Comparison of ENCODE assay signal across 8 cellular contexts in the genomic region with DNA sequence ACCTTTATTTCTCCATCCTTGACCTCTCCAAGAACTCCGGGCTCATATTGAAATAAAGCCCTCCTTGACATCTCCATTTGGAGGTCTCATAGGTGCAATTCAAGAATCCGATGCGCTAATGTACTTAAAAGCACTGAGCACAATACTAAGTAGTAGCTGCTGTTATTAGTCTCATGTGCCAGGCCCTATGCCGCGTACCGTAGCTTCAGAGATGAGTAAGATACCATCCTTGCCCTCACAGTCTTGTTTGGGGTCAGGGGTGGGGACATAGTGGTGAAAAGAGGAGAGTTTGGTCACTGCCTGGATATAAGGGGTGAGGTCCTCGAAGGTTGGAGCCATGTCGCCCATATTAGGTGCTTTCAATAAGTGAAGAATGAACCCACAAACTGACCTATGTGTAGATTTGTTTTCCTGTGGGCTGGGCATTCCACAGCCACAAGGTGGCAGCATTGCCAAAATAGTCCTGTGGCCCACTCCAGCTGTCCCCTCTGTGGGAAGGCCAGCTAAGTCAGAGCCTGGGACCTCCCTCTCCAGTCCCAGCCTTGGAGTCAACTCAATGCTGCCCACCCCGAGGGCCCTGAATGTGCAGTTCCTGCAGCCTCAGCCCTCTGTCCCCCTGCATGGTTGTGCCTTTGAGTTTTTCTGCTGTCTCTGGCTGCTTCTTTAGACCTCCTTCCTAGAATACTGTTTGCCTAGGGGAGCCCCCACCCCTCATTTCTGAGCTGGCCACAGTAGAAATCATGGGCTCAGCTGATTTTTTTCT. TPM values are rescaled to one million over a fixed set of nuclear protein-coding genes. Genes with fewer than 3 reads are reported as not detected.
DNase-seq lines count a peak whose midpoint lies in the region; ATAC-seq and TF ChIP-seq lines count a peak whose summit lies in the region.

No MANE protein-coding gene starts in this region.

- no peaks in the 10 kb centered on the region for H3K9me3 ChIP-seq in sigmoid colon

- intact Hi-C loops in sigmoid colon (cut with DNase I): loop anchor here (2.0 to 5.0 kb wide), 3 partner anchors 48 to 170 kb away; no protein-coding TSS in a partner anchor

- H3K27ac ChIP-seq in GM23338 (ENCODE audit: low read depth) (no peak overlapping the region), sigmoid colon (peak overlapping the region in 2 of 4 donors; percentile 10 to 15)

- peak; percentile 85 to 95 for TF ChIP-seq CTCF in GM23338 (conservative IDR thresholded peaks at IDR 0.05; ENCODE audit: low read depth in 2 of 2)
- peak; percentile 91 for TF ChIP-seq CTCF in astrocyte of the spinal cord (IDR thresholded peaks at IDR 0.05; ENCODE audit: low read depth, low read length)
- peak; percentile 53 to 87 (median 76) for TF ChIP-seq CTCF in sigmoid colon (IDR thresholded peaks at IDR 0.05)

- H3K4me1 Mint-ChIP-seq in GM23338: peaks cover 2% of the 10 kb centered on the region; the same call in 1 of the 3 replicates

- no peaks in the 10 kb centered on the region for H3K79me2 ChIP-seq in GM23338 (replicated peaks; ENCODE audit: insufficient read depth)

- 48 to 66% methylated on average over 9 of the region's 9 CpGs for WGBS in sigmoid colon, 2 donors

- no peak overlapping the region for H3K4me3 Mint-ChIP-seq in GM23338

- H3K4me2 ChIP-seq in GM23338: no peak overlapping the region

- TF ChIP-seq EP300 in sigmoid colon (IDR thresholded peaks at IDR 0.05): no peak

- no peak for TF ChIP-seq POLR2A in sigmoid colon (IDR thresholded peaks at IDR 0.05)

- no peak overlapping the region for H3K27ac Mint-ChIP-seq in GM23338

- ATAC-seq in GM23338 (peak; percentile 98), GM18519 (IDR thresholded peaks at IDR 0.05; ENCODE audit: low FRiP score, unreplicated experiment) (no peak)

- H3K4me1 ChIP-seq in GM23338 (ENCODE audit: insufficient read depth) (no peaks in the 10 kb centered on the region), sigmoid colon (peaks cover 0 to 10% (median 9%) of the 10 kb centered on the region in 4 donors)

- no peaks in the 10 kb centered on the region for H3F3A ChIP-seq in GM23338 (replicated peaks; ENCODE audit: low read depth)

- no peaks in the 10 kb centered on the region for H3K9me2 ChIP-seq in GM23338 (ENCODE audit: insufficient read depth)

- H2AFZ ChIP-seq in GM23338: no peak overlapping the region

- peaks cover 24% of the 10 kb centered on the region for H3K36me3 Mint-ChIP-seq in GM23338 (ENCODE audit: low read depth)

- H3K27me3 ChIP-seq in GM23338 (ENCODE audit: insufficient read depth): no peaks in the 10 kb centered on the region
- no peaks in the 10 kb centered on the region for H3K27me3 ChIP-seq in sigmoid colon

- H3K4me3 ChIP-seq in GM23338: no peak overlapping the region
- H3K4me3 ChIP-seq in astrocyte of the spinal cord (ENCODE audit: low read depth, low read length): no peak overlapping the region
- H3K4me3 ChIP-seq in sigmoid colon: no peak overlapping the region

- H3K36me3 ChIP-seq in GM23338 (ENCODE audit: insufficient read depth) (no peaks in the 10 kb centered on the region), sigmoid colon (peaks cover 0 to 6% (median 0%) of the 10 kb centered on the region in 4 donors)

- in situ Hi-C loops in astrocyte of the spinal cord (cut with HindIII; ENCODE audit: low sequenced_read_pairs): no loop called here

- DNase-seq in DMS53 treated with DMSO at 0.1 percent for 48 hours (lab: John Stamatoyannopoulos, UW; ENCODE audit: unreplicated experiment) (peak; percentile 36), GM23338 (ENCODE audit: low spot score) (peak; percentile 83), MV-4-11 (lab: John Stamatoyannopoulos, UW) (peak; percentile 73), T-helper 9 cell (peak; percentile 26), astrocyte of the spinal cord (ENCODE audit: low read depth, low spot score) (peak; percentile 77), hippocampal formation (lab: John Stamatoyannopoulos, UW) (peak; percentile 48 to 77), sigmoid colon (peak; percentile 86)

- H3K9me3 Mint-ChIP-seq in GM23338: no peaks in the 10 kb centered on the region

- H3K27me3 Mint-ChIP-seq in GM23338 (ENCODE audit: insufficient read depth, low read depth, poor library complexity): no peaks in the 10 kb centered on the region

- H4K20me1 ChIP-seq in GM23338 (replicated peaks; ENCODE audit: insufficient read depth): no peaks in the 10 kb centered on the region

TF ChIP-seq in GM23338, 12 proteins besides CTCF, POLR2A, EP300 and RAD21:
- no peak for TF ChIP-seq STAT1 (IDR thresholded peaks at IDR 0.05; ENCODE audit: unreplicated experiment)
- TF ChIP-seq NANOG (IDR thresholded peaks at IDR 0.05; ENCODE audit: borderline replicate concordance): no peak
- no peak for TF ChIP-seq JUNB (IDR thresholded peaks at IDR 0.05; ENCODE audit: unreplicated experiment)

RNA-seq across cellular contexts. Expression of gene DCPS, which starts 6.5 kb away (rescaled TPM):
- total RNA-seq in GM23338 (2014; rRNA removed; shearing (Covaris generic)): 26.8 and 28.5 TPM in 2 replicates
- polyA plus RNA-seq in GM23338 (2016; fragmentation: Nextera tagmentation; extraction: Ambion mirVana): 41.1 and 46.4 TPM in 2 replicates
- 1 to 10 TPM; 7.6 to 10.0 (median 9.3) TPM for total RNA-seq in sigmoid colon
- 10 to 100 TPM in 2 of 3 donors, 1 to 10 TPM in 1; 9.0 to 30.0 (median 15.0) TPM for polyA plus RNA-seq in sigmoid colon

RNA-seq across cellular contexts. Expression of gene TIRAP, which starts 27.5 kb away (rescaled TPM):
- 2.6 and 3.4 TPM in 2 replicates for total RNA-seq in GM23338 (2014; rRNA removed; shearing (Covaris generic))
- polyA plus RNA-seq in GM23338 (2016; fragmentation: Nextera tagmentation; extraction: Ambion mirVana) (0.89 and 1.1 TPM in 2 replicates), sigmoid colon (10 to 100 TPM in 2 of 3 donors, 1 to 10 TPM in 1; 4.2 to 11.4 (median 10.9) TPM)
- total RNA-seq in sigmoid colon: 10 to 100 TPM in 1 of 4 donors, 1 to 10 TPM in 3; 6.9 to 11.5 (median 8.1) TPM

RNA-seq across cellular contexts. Expression of gene FOXRED1, which starts 41.5 kb away (rescaled TPM):
- total RNA-seq in GM23338 (2014; rRNA removed; shearing (Covaris generic)): 41.0 and 59.2 TPM in 2 replicates
- polyA plus RNA-seq in GM23338 (2016; fragmentation: Nextera tagmentation; extraction: Ambion mirVana) (25.2 and 27.0 TPM in 2 replicates), sigmoid colon (10 to 100 TPM; 10.8 to 36.5 (median 24.7) TPM)
- total RNA-seq in sigmoid colon: 10 to 100 TPM; 14.5 to 46.0 (median 15.3) TPM

RNA-seq across cellular contexts. Expression of gene SRPRA, which starts 41.7 kb away (rescaled TPM):
- 49.3 and 53.2 TPM in 2 replicates for total RNA-seq in GM23338 (2014; rRNA removed; shearing (Covaris generic))
- 27.1 and 28.0 TPM in 2 replicates for polyA plus RNA-seq in GM23338 (2016; fragmentation: Nextera tagmentation; extraction: Ambion mirVana)
- total RNA-seq in sigmoid colon: 10 to 100 TPM; 51.0 to 66.5 (median 57.2) TPM
- polyA plus RNA-seq in sigmoid colon: 10 to 100 TPM in 2 of 3 donors, 1 to 10 TPM in 1; 7.8 to 62.1 (median 15.7) TPM

RNA-seq across cellular contexts. Expression of gene ST3GAL4, which starts 45.1 kb away (rescaled TPM):
- 16.6 and 28.0 TPM in 2 replicates for total RNA-seq in GM23338 (2014; rRNA removed; shearing (Covaris generic))
- polyA plus RNA-seq in GM23338 (2016; fragmentation: Nextera tagmentation; extraction: Ambion mirVana): 10.1 and 10.8 TPM in 2 replicates
- 10 to 100 TPM; 43.1 to 69.2 (median 45.5) TPM for total RNA-seq in sigmoid colon
- polyA plus RNA-seq in sigmoid colon: 100 to 1,000 TPM; 211 to 336 (median 268) TPM

Comparison
In these comparisons a context has a peak if more than half of its experiments do, and no peak if none do; other contexts are left out.
1. DNase-seq: peak in every context shown above with its lines; median percentile 86 in sigmoid colon; 83 in GM23338; 77 in astrocyte of the spinal cord; 73 in MV-4-11; 62 in hippocampal formation; 36 in DMS53 treated with DMSO at 0.1 percent for 48 hours; 26 in T-helper 9 cell.